Comparison of ENCODE assay signal across 28 cellular contexts in genomic region chr1:12544992-12545391, GRCh38.
DNase-seq lines count a peak whose midpoint lies in the region; ATAC-seq and TF ChIP-seq lines count a peak whose summit lies in the region.
"Had no signal": no experiment of that assay in that cellular context is flagged by ENCODE, and none has a peak within 500 bp of the region (broad histone marks: within the 10 kb centered on the region; RNA-seq: fewer than 3 reads in every experiment).

No MANE protein-coding gene starts in this region.

- no peaks in the 10 kb centered on the region for H3K36me3 Mint-ChIP-seq in activated CD8-positive, alpha-beta memory T cell treated with anti-CD3 and anti-CD28 coated beads, Interleukin-2, amount 10 ng/mL, durations not matched to agents 7 days and 5 days
- H3K36me3 Mint-ChIP-seq in activated naive CD8-positive, alpha-beta T cell treated with anti-CD3 and anti-CD28 coated beads, Interleukin-2, amount 50 U/mL, for 24 hours (ENCODE audit: low read depth) = no peaks in the 10 kb centered on the region
- H3K36me3 Mint-ChIP-seq in stimulated activated naive B cell treated with anti-CD40 and anti-IgM and Interleukin-4, amounts not matched to agents 10 μg/mL and 1 μg/mL and 100 μg/mL, for 72 hours = no peaks in the 10 kb centered on the region
- H3K36me3 Mint-ChIP-seq in WTC11 = no peaks in the 10 kb centered on the region
- H3K36me3 Mint-ChIP-seq: activated naive CD4-positive, alpha-beta T cell treated with anti-CD3 and anti-CD28 coated beads, Interleukin-2, amount 50 U/mL, for 72 hours; natural killer cell treated with Interleukin-12 subunit alpha and Interleukin-12 subunit beta and Interleukin-15 and Interleukin-18, amount 100 ng/mL, for 72 hours; stimulated activated effector memory CD8-positive, alpha-beta T cell treated with anti-CD3 and anti-CD28 coated beads, Interleukin-12 subunit alpha, Interleukin-12 subunit beta, amount 100 ng/mL, for 72 hours had no signal

- no peak overlapping the region for H3K27ac Mint-ChIP-seq in activated CD8-positive, alpha-beta memory T cell treated with anti-CD3 and anti-CD28 coated beads, Interleukin-2, amount 10 ng/mL, durations not matched to agents 7 days and 5 days
- peak overlapping the region; percentile 67 for H3K27ac Mint-ChIP-seq in activated naive CD8-positive, alpha-beta T cell treated with anti-CD3 and anti-CD28 coated beads, Interleukin-2, amount 50 U/mL, for 24 hours
- peak overlapping the region; percentile 5 for H3K27ac Mint-ChIP-seq in stimulated activated naive B cell treated with anti-CD40 and anti-IgM and Interleukin-4, amounts not matched to agents 10 μg/mL and 1 μg/mL and 100 μg/mL, for 72 hours
- H3K27ac Mint-ChIP-seq in WTC11 = no peak overlapping the region
- H3K27ac Mint-ChIP-seq: activated B cell treated with CpG ODN at 0.5 μM for 24 hours; activated naive CD4-positive, alpha-beta T cell treated with anti-CD3 and anti-CD28 coated beads, Interleukin-2, amount 50 U/mL, for 72 hours; activated T-helper 1 cell treated with anti-CD3 and anti-CD28 coated beads, Interleukin-12 subunit alpha, Interleukin-12 subunit beta, Interleukin-2, Interleukin-4 antibody, amounts not matched to agents 30 ng/mL and 10 ng/mL and 1 ng/mL, durations not matched to agents 14 hours and 24 hours and 36 hours; CD4-positive, alpha-beta T cell; endodermal cell; natural killer cell treated with Interleukin-12 subunit alpha and Interleukin-12 subunit beta and Interleukin-15 and Interleukin-18, amount 100 ng/mL, for 72 hours; stimulated activated effector memory CD8-positive, alpha-beta T cell treated with anti-CD3 and anti-CD28 coated beads, Interleukin-12 subunit alpha, Interleukin-12 subunit beta, amount 100 ng/mL, for 72 hours had no signal

- no peak for TF ChIP-seq CTCF in WTC11 (IDR thresholded peaks at IDR 0.05)

- peaks cover 15% of the 10 kb centered on the region for H3K27me3 Mint-ChIP-seq in activated CD8-positive, alpha-beta memory T cell treated with anti-CD3 and anti-CD28 coated beads, Interleukin-2, amount 10 ng/mL, durations not matched to agents 7 days and 5 days
- no peaks in the 10 kb centered on the region for H3K27me3 Mint-ChIP-seq in activated naive CD8-positive, alpha-beta T cell treated with anti-CD3 and anti-CD28 coated beads, Interleukin-2, amount 50 U/mL, for 24 hours
- H3K27me3 Mint-ChIP-seq in stimulated activated naive B cell treated with anti-CD40 and anti-IgM and Interleukin-4, amounts not matched to agents 10 μg/mL and 1 μg/mL and 100 μg/mL, for 72 hours = peaks cover 9 to 12% of the 10 kb centered on the region in 2 donors
- H3K27me3 Mint-ChIP-seq in WTC11 (ENCODE audit: low read depth) = peaks cover 3% of the 10 kb centered on the region; the same call in 1 of the 2 replicates
- H3K27me3 Mint-ChIP-seq: CD4-positive, alpha-beta T cell; natural killer cell treated with Interleukin-12 subunit alpha and Interleukin-12 subunit beta and Interleukin-15 and Interleukin-18, amount 100 ng/mL, for 72 hours had no signal

- no peak overlapping the region for H3K4me3 Mint-ChIP-seq in activated CD8-positive, alpha-beta memory T cell treated with anti-CD3 and anti-CD28 coated beads, Interleukin-2, amount 10 ng/mL, durations not matched to agents 7 days and 5 days
- H3K4me3 Mint-ChIP-seq in activated naive CD8-positive, alpha-beta T cell treated with anti-CD3 and anti-CD28 coated beads, Interleukin-2, amount 50 U/mL, for 24 hours = no peak overlapping the region
- no peak overlapping the region for H3K4me3 Mint-ChIP-seq in stimulated activated naive B cell treated with anti-CD40 and anti-IgM and Interleukin-4, amounts not matched to agents 10 μg/mL and 1 μg/mL and 100 μg/mL, for 72 hours
- no peak overlapping the region for H3K4me3 Mint-ChIP-seq in WTC11
- H3K4me3 Mint-ChIP-seq: activated B cell treated with CpG ODN at 0.5 μM for 24 hours; activated T-helper 1 cell treated with anti-CD3 and anti-CD28 coated beads, Interleukin-12 subunit alpha, Interleukin-12 subunit beta, Interleukin-2, Interleukin-4 antibody, amounts not matched to agents 30 ng/mL and 10 ng/mL and 1 ng/mL, durations not matched to agents 14 hours and 24 hours and 36 hours; CD4-positive, alpha-beta T cell; endodermal cell; natural killer cell treated with Interleukin-12 subunit alpha and Interleukin-12 subunit beta and Interleukin-15 and Interleukin-18, amount 100 ng/mL, for 72 hours; stimulated activated effector memory CD8-positive, alpha-beta T cell treated with anti-CD3 and anti-CD28 coated beads, Interleukin-12 subunit alpha, Interleukin-12 subunit beta, amount 100 ng/mL, for 72 hours had no signal

- DNase-seq in activated CD8-positive, alpha-beta memory T cell treated with anti-CD3 and anti-CD28 coated beads, Interleukin-2, amount 50 U/mL, for 4 hours = peak; percentile 8
- no peak for DNase-seq in activated CD8-positive, alpha-beta memory T cell treated with anti-CD3 and anti-CD28 coated beads, Interleukin-2, amount 10 ng/mL, durations not matched to agents 7 days and 5 days
- peak; percentile 38 for DNase-seq in activated naive CD8-positive, alpha-beta T cell treated with anti-CD3 and anti-CD28 coated beads, Interleukin-2, amount 50 U/mL, for 24 hours
- peak; percentile 18 for DNase-seq in iPS-NIHi7 (ENCODE audit: extremely low spot score)
- no peak for DNase-seq in stimulated activated naive B cell treated with anti-CD40 and anti-IgM and Interleukin-4, amounts not matched to agents 10 μg/mL and 1 μg/mL and 100 μg/mL, for 72 hours
- no peak for DNase-seq in WTC11 (ENCODE audit: low spot score)
- DNase-seq in NCI-H2081 (lab: John Stamatoyannopoulos, UW) = no peak
- DNase-seq: 8988T; activated B cell treated with CpG ODN at 0.5 μM for 24 hours; activated CD4-positive, alpha-beta T cell treated with anti-CD3 and anti-CD28 coated beads, Interleukin-2, amount 50 U/mL, for 1 hour; anterior cingulate cortex; CD4-positive, alpha-beta T cell; colonic mucosa; endodermal cell; esophagus squamous epithelium; foreskin melanocyte; heart left ventricle; KG1; MG63; NCI-H1105 treated with DMSO at 0.1 percent for 48 hours; NCI-H187 treated with DMSO at 0.1 percent for 48 hours; NCI-H524 treated with DMSO at 0.1 percent for 48 hours; OCI-M1 had no signal

- peaks cover 5% of the 10 kb centered on the region for H3K4me1 Mint-ChIP-seq in activated CD8-positive, alpha-beta memory T cell treated with anti-CD3 and anti-CD28 coated beads, Interleukin-2, amount 10 ng/mL, durations not matched to agents 7 days and 5 days
- H3K4me1 Mint-ChIP-seq in activated naive CD8-positive, alpha-beta T cell treated with anti-CD3 and anti-CD28 coated beads, Interleukin-2, amount 50 U/mL, for 24 hours = peaks cover 16% of the 10 kb centered on the region
- peaks cover 0 to 11% of the 10 kb centered on the region in 2 donors for H3K4me1 Mint-ChIP-seq in stimulated activated naive B cell treated with anti-CD40 and anti-IgM and Interleukin-4, amounts not matched to agents 10 μg/mL and 1 μg/mL and 100 μg/mL, for 72 hours
- peaks cover 31% of the 10 kb centered on the region for H3K4me1 Mint-ChIP-seq in WTC11
- H3K4me1 Mint-ChIP-seq: activated B cell treated with CpG ODN at 0.5 μM for 24 hours, endodermal cell had no signal

- H3K9me3 Mint-ChIP-seq in activated CD8-positive, alpha-beta memory T cell treated with anti-CD3 and anti-CD28 coated beads, Interleukin-2, amount 10 ng/mL, durations not matched to agents 7 days and 5 days (ENCODE audit: low read depth) = no peaks in the 10 kb centered on the region
- H3K9me3 Mint-ChIP-seq in activated naive CD8-positive, alpha-beta T cell treated with anti-CD3 and anti-CD28 coated beads, Interleukin-2, amount 50 U/mL, for 24 hours = no peaks in the 10 kb centered on the region
- no peaks in the 10 kb centered on the region for H3K9me3 Mint-ChIP-seq in stimulated activated naive B cell treated with anti-CD40 and anti-IgM and Interleukin-4, amounts not matched to agents 10 μg/mL and 1 μg/mL and 100 μg/mL, for 72 hours
- no peaks in the 10 kb centered on the region for H3K9me3 Mint-ChIP-seq in WTC11
- H3K9me3 Mint-ChIP-seq: activated B cell treated with CpG ODN at 0.5 μM for 24 hours; activated naive CD4-positive, alpha-beta T cell treated with anti-CD3 and anti-CD28 coated beads, Interleukin-2, amount 50 U/mL, for 72 hours; activated T-helper 1 cell treated with anti-CD3 and anti-CD28 coated beads, Interleukin-12 subunit alpha, Interleukin-12 subunit beta, Interleukin-2, Interleukin-4 antibody, amounts not matched to agents 30 ng/mL and 10 ng/mL and 1 ng/mL, durations not matched to agents 14 hours and 24 hours and 36 hours; CD4-positive, alpha-beta T cell; endodermal cell; natural killer cell treated with Interleukin-12 subunit alpha and Interleukin-12 subunit beta and Interleukin-15 and Interleukin-18, amount 100 ng/mL, for 72 hours; stimulated activated effector memory CD8-positive, alpha-beta T cell treated with anti-CD3 and anti-CD28 coated beads, Interleukin-12 subunit alpha, Interleukin-12 subunit beta, amount 100 ng/mL, for 72 hours had no signal

- ATAC-seq in activated CD8-positive, alpha-beta memory T cell treated with anti-CD3 and anti-CD28 coated beads, Interleukin-2, amount 10 ng/mL, durations not matched to agents 7 days and 5 days = no peak
- ATAC-seq in activated naive CD8-positive, alpha-beta T cell treated with anti-CD3 and anti-CD28 coated beads, Interleukin-2, amount 50 U/mL, for 24 hours = no peak
- ATAC-seq in stimulated activated naive B cell treated with anti-CD40 and anti-IgM and Interleukin-4, amounts not matched to agents 10 μg/mL and 1 μg/mL and 100 μg/mL, for 72 hours (replicated peaks) = no peak
- ATAC-seq in WTC11 = no peak
- ATAC-seq in GM19455 (IDR thresholded peaks at IDR 0.05; ENCODE audit: unreplicated experiment) = no peak
- ATAC-seq: heart left ventricle; natural killer cell treated with Interleukin-12 subunit alpha and Interleukin-12 subunit beta and Interleukin-15 and Interleukin-18, amount 100 ng/mL, for 72 hours; stimulated activated effector memory CD8-positive, alpha-beta T cell treated with anti-CD3 and anti-CD28 coated beads, Interleukin-12 subunit alpha, Interleukin-12 subunit beta, amount 100 ng/mL, for 72 hours had no signal

- CTCF ChIA-PET in activated CD8-positive, alpha-beta memory T cell treated with anti-CD3 and anti-CD28 coated beads, Interleukin-2, amount 10 ng/mL, durations not matched to agents 7 days and 5 days (lab: Charles Lee) = no interaction called here
- CTCF ChIA-PET in WTC11 (lab: Charles Lee) = no interaction called here

- POLR2A ChIA-PET in WTC11 (lab: Charles Lee) = no interaction called here

TF ChIP-seq in WTC11, 78 proteins besides CTCF, POLR2A, EP300 and RAD21 (continues in another document):
- TF ChIP-seq OVOL2 (CRISPR knock-in tag; IDR thresholded peaks at IDR 0.05; ENCODE audit: borderline replicate concordance) (no peak), ZNF317 (CRISPR knock-in tag; IDR thresholded peaks at IDR 0.05; ENCODE audit: borderline replicate concordance, low read depth) (no peak)

Comparison
In these comparisons a context has a peak if more than half of its experiments do, and no peak if none do; other contexts are left out.
1. DNase-seq: peak in activated CD8-positive, alpha-beta memory T cell treated with anti-CD3 and anti-CD28 coated beads, Interleukin-2, amount 50 U/mL, for 4 hours (single experiment), activated naive CD8-positive, alpha-beta T cell treated with anti-CD3 and anti-CD28 coated beads, Interleukin-2, amount 50 U/mL, for 24 hours (single experiment) and iPS-NIHi7 (single experiment); none in activated CD8-positive, alpha-beta memory T cell treated with anti-CD3 and anti-CD28 coated beads, Interleukin-2, amount 10 ng/mL, durations not matched to agents 7 days and 5 days (single experiment), stimulated activated naive B cell treated with anti-CD40 and anti-IgM and Interleukin-4, amounts not matched to agents 10 μg/mL and 1 μg/mL and 100 μg/mL, for 72 hours (single experiment), WTC11 (single experiment) and NCI-H2081 (0 of 2).
2. H3K27ac Mint-ChIP-seq: peak in activated naive CD8-positive, alpha-beta T cell treated with anti-CD3 and anti-CD28 coated beads, Interleukin-2, amount 50 U/mL, for 24 hours (single experiment) and stimulated activated naive B cell treated with anti-CD40 and anti-IgM and Interleukin-4, amounts not matched to agents 10 μg/mL and 1 μg/mL and 100 μg/mL, for 72 hours (single experiment); none in activated CD8-positive, alpha-beta memory T cell treated with anti-CD3 and anti-CD28 coated beads, Interleukin-2, amount 10 ng/mL, durations not matched to agents 7 days and 5 days (single experiment) and WTC11 (single experiment).